Comparison of ENCODE assay signal across 9 cellular contexts in the genomic region with DNA sequence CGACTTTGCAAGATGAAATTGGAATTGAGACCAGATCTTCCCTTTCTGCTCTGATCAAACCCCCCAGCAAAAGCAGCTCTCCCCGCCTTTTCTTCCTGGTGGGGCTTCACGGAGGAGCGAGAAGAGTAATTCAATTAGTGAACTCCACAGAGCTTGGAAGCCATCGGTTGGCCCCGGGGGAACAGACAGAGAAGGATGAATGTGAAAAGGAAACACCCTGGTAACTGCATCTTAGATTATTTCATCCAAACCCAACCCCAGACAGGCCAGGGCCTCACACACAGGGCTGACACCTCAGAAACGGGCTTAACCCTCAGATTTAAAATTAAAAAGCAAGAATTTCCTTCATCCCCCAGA. TPM values are rescaled to one million over a fixed set of nuclear protein-coding genes. Genes with fewer than 3 reads are reported as not detected.
A peak's percentile ranks its signal among the peaks of the same experiment; 100 is the strongest.
DNase-seq lines count a peak whose midpoint lies in the region; ATAC-seq, FAIRE-seq and TF ChIP-seq lines count a peak whose summit lies in the region.
"Had no signal": no experiment of that assay in that cellular context is flagged by ENCODE, and none has a peak within 500 bp of the region (broad histone marks: within the 10 kb centered on the region; RNA-seq: fewer than 3 reads in every experiment).

No MANE protein-coding gene starts in this region.

- no peaks in the 10 kb centered on the region for H3K9me3 ChIP-seq in BLaER1
- no peaks in the 10 kb centered on the region for H3K9me3 ChIP-seq in IMR-90 (ENCODE audit: control insufficient read depth, insufficient read depth, low read length)
- no peaks in the 10 kb centered on the region for H3K9me3 ChIP-seq in neutrophil

- TF ChIP-seq CTCF in IMR-90 (conservative IDR thresholded peaks at IDR 0.05; ENCODE audit: low read depth, low read length) (no peak), neutrophil (IDR thresholded peaks at IDR 0.05) (no peak)

- WGBS in IMR-90 (ENCODE audit: extremely low coverage in 2 of 2, insufficient read length in 1 of 2), 2 experiments = no CpG with 5 or more reads among the region's 7 CpGs

- intact Hi-C loops in IMR-90 (cut with micrococcal nuclease) = no loop called here

- TF ChIP-seq RAD21 in IMR-90 (IDR thresholded peaks at IDR 0.05; ENCODE audit: low read length) = no peak

- H3K4me3 ChIP-seq in BLaER1 = peak overlapping the region; percentile 20; the same call in 1 of the 2 replicates
- H3K4me3 ChIP-seq in IMR-90 (ENCODE audit: insufficient read depth, low read depth, low read length) = no peak overlapping the region
- peak overlapping the region; percentile 15 to 37 for H3K4me3 ChIP-seq in neutrophil (ENCODE audit: low read depth in 1 of 2, low read length in 1 of 2)

- peak overlapping the region; percentile 79 for H3K9ac ChIP-seq in BLaER1
- peak overlapping the region; percentile 40; the same call in 1 of the 2 replicates for H3K9ac ChIP-seq in IMR-90 (ENCODE audit: low read depth, low read length)

- CTCF ChIA-PET in IMR-90 (lab: Yijun Ruan, JAX) = no interaction called here

- in situ Hi-C loops in IMR-90 (cut with MboI; ENCODE audit: low sequenced_read_pairs) = loop anchor here (25.0 kb wide), 1 partner anchor 395 kb away; the partner anchor contains the start of gene CTIF

- POLR2A ChIA-PET in IMR-90 (lab: Charles Lee; ENCODE audit: unreplicated experiment) = no interaction called here

- H3K27me3 ChIP-seq in BLaER1 = no peaks in the 10 kb centered on the region; the same call in 1 of the 2 replicates
- H3K27me3 ChIP-seq in IMR-90 (ENCODE audit: control insufficient read depth, insufficient read depth, low read length) = no peaks in the 10 kb centered on the region
- H3K27me3 ChIP-seq in neutrophil = no peaks in the 10 kb centered on the region

- H3K4me2 ChIP-seq in BLaER1 (peak overlapping the region; percentile 96), IMR-90 (ENCODE audit: low read depth, low read length) (peak overlapping the region; percentile 61)

- H2BK5ac ChIP-seq in IMR-90 (ENCODE audit: low read depth, low read length, poor library complexity, severe bottlenecking) = peak overlapping the region; percentile 56

- H3K27ac ChIP-seq in BLaER1 (peak overlapping the region; percentile 83), IMR-90 (ENCODE audit: insufficient read depth, low read length) (peak overlapping the region; percentile 34), caudate nucleus (ENCODE audit: low read depth, low read length) (peak overlapping the region; percentile 59), neutrophil (peak overlapping the region; percentile 88)

- peak overlapping the region; percentile 82 for H2AK5ac ChIP-seq in IMR-90 (ENCODE audit: low read depth, low read length)

- BruUV-seq in IMR-90 (replicated peaks; lab: Mats Ljungman, UMichigan) = no TSS peak

- peaks cover 2 to 95% of the 10 kb centered on the region in 2 experiments; a peak in 3 of 4 replicates for H3K79me1 ChIP-seq in IMR-90 (ENCODE audit: low read depth in 1 of 2, low read length in 2 of 2)

- dilution Hi-C loops in IMR-90 (cut with HindIII; ENCODE audit: low sequenced_read_pairs, unreplicated experiment) = no loop called here

- no peak overlapping the region; the same call in 1 of the 2 replicates for H4K5ac ChIP-seq in IMR-90 (ENCODE audit: low read depth, low read length)

- peak overlapping the region; percentile 88 for H3K23ac ChIP-seq in IMR-90 (ENCODE audit: low read depth, low read length)

- H4K20me1 ChIP-seq in BLaER1 = peaks cover 100% of the 10 kb centered on the region
- H4K20me1 ChIP-seq in IMR-90 (ENCODE audit: insufficient read depth, low read length) = peaks cover 94% of the 10 kb centered on the region

- H3K9me1 ChIP-seq in IMR-90 (ENCODE audit: insufficient read depth, low read length) = peaks cover 54% of the 10 kb centered on the region

- H2BK15ac ChIP-seq in IMR-90 (ENCODE audit: low read depth, low read length) = peak overlapping the region; percentile 84; the same call in 2 of the 3 replicates

- H3K4ac ChIP-seq in IMR-90 (ENCODE audit: low read depth, low read length) = peak overlapping the region; percentile 82

- peak overlapping the region; percentile 66; the same call in 1 of the 2 replicates for H3K56ac ChIP-seq in IMR-90 (ENCODE audit: extremely low read depth, insufficient read depth, low read length)

- peak overlapping the region; percentile 83 for H4K91ac ChIP-seq in IMR-90 (ENCODE audit: insufficient read depth, low read depth, low read length)

- H3K36me3 ChIP-seq in BLaER1 (0 out of 2 replicates have a peak, but pooled peaks cover 2% of the 10 kb centered on the region), IMR-90 (ENCODE audit: control insufficient read depth, insufficient read depth, low read length) (peaks cover 10% of the 10 kb centered on the region), neutrophil (no peaks in the 10 kb centered on the region)

- peak overlapping the region; percentile 17; the same call in 1 of the 2 replicates for H3K18ac ChIP-seq in IMR-90 (ENCODE audit: low read depth, low read length)

- no peak for FAIRE-seq in GM19239 (lab: Jason Lieb, UNC)

- DNase-seq in IMR-90 (no peak), caudate nucleus (lab: John Stamatoyannopoulos, UW) (no peak), GM19239 (ENCODE audit: insufficient read length, low spot score) (no peak)
- DNase-seq: NCI-H524 had no signal

- H2BK20ac ChIP-seq in IMR-90 (ENCODE audit: low read depth, low read length) = peak overlapping the region; percentile 53

- H2BK120ac ChIP-seq in IMR-90 (ENCODE audit: low read depth, low read length) = peak overlapping the region; percentile 78

- peak overlapping the region; percentile 11 to 65 for H4K8ac ChIP-seq in IMR-90 (ENCODE audit: low read depth in 2 of 2, low read length in 2 of 2)

- no peak for TF ChIP-seq POLR2A in IMR-90 (IDR thresholded peaks at IDR 0.05; ENCODE audit: low read depth, low read length)

- peaks cover 100% of the 10 kb centered on the region for H3K4me1 ChIP-seq in BLaER1
- H3K4me1 ChIP-seq in IMR-90 (ENCODE audit: control insufficient read depth, insufficient read depth, low read length) = peaks cover 64% of the 10 kb centered on the region
- H3K4me1 ChIP-seq in neutrophil (ENCODE audit: control insufficient read depth in 1 of 2, insufficient read depth in 1 of 2, low read depth in 1 of 2, low read length in 1 of 2) = peaks cover 94 to 98% of the 10 kb centered on the region in 2 experiments

- ATAC-seq in IMR-90 (ENCODE audit: low read depth) (no peak), HG02852 (IDR thresholded peaks at IDR 0.05; ENCODE audit: unreplicated experiment) (no peak), HG02798 (IDR thresholded peaks at IDR 0.05; ENCODE audit: poor library complexity, unreplicated experiment) (no peak), GM21717 (IDR thresholded peaks at IDR 0.05; ENCODE audit: unreplicated experiment) (no peak)

- peak overlapping the region; percentile 2 for H2AFZ ChIP-seq in IMR-90 (replicated peaks; ENCODE audit: low read length, poor library complexity)

- H3K14ac ChIP-seq in IMR-90 (replicated peaks; ENCODE audit: low read depth, low read length) = peak overlapping the region; percentile 34

- peak overlapping the region; percentile 70 for H2AK9ac ChIP-seq in IMR-90 (replicated peaks; ENCODE audit: low read depth, low read length, poor library complexity)

TF ChIP-seq in IMR-90, 13 proteins besides CTCF, POLR2A, EP300 and RAD21:
- TF ChIP-seq SMC3 (IDR thresholded peaks at IDR 0.05; ENCODE audit: low read depth, low read length) (no peak), BHLHE40 (IDR thresholded peaks at IDR 0.05; ENCODE audit: low read depth, low read length) (no peak), ELK1 (IDR thresholded peaks at IDR 0.05; ENCODE audit: borderline replicate concordance, low read depth, low read length) (no peak), RFX5 (IDR thresholded peaks at IDR 0.05; ENCODE audit: low read depth, low read length) (no peak), RCOR1 (IDR thresholded peaks at IDR 0.05; ENCODE audit: insufficient replicate concordance, low read length) (no peak), CEBPB (IDR thresholded peaks at IDR 0.05; ENCODE audit: low read depth, low read length) (no peak), MAFK (IDR thresholded peaks at IDR 0.05; ENCODE audit: low read depth, low read length) (no peak)

RNA-seq across cellular contexts. Expression of gene SMAD7, which starts 18.3 kb away (rescaled TPM):
- total RNA-seq in IMR-90 (2012; rRNA removed) = 13.3 and 15.8 TPM in 2 replicates
- 17.6 and 17.9 TPM in 2 replicates for polyA plus RNA-seq in IMR-90 (2012; rRNA removed)
- polyA plus RNA-seq in IMR-90 (2012; cell fraction: cytosol; rRNA removed) = 8.3 and 14.6 TPM in 2 replicates
- 22.6 and 22.9 TPM in 2 replicates for polyA plus RNA-seq in IMR-90 (2012; cell fraction: nucleus; rRNA removed; ENCODE audit: low replicate concordance)

Comparison
In these comparisons a context has a peak if more than half of its experiments do, and no peak if none do; other contexts are left out.
1. H3K27ac ChIP-seq: peak in every context shown above with its lines; median percentile 88 in neutrophil; 83 in BLaER1; 59 in caudate nucleus; 34 in IMR-90.